In genomic region chr9:22170162-22170932, GRCh38 we compare ENCODE assay signal across 13 cellular contexts.
DNase-seq lines count a peak whose midpoint lies in the region; ATAC-seq, FAIRE-seq and TF ChIP-seq lines count a peak whose summit lies in the region.
"Had no signal": no experiment of that assay in that cellular context is flagged by ENCODE, and none has a peak within 500 bp of the region (broad histone marks: within the 10 kb centered on the region; RNA-seq: fewer than 3 reads in every experiment).

No MANE protein-coding gene starts in this region.

- no peak overlapping the region for H4K12ac ChIP-seq in trophoblast cell (ENCODE audit: low read depth, low read length)

- H2AK5ac ChIP-seq in trophoblast cell (ENCODE audit: low read length) = no peak overlapping the region

- H4K91ac ChIP-seq in trophoblast cell (ENCODE audit: low read depth, low read length) = no peak overlapping the region

- TF ChIP-seq CTCF in LNCaP clone FGC (IDR thresholded peaks at IDR 0.05; ENCODE audit: control insufficient read depth, extremely low read depth, insufficient read depth) = no peak

- no peak overlapping the region for H3K14ac ChIP-seq in trophoblast cell (ENCODE audit: low read length)

- H3K79me2 ChIP-seq in trophoblast cell (ENCODE audit: control insufficient read depth, insufficient read depth, low read length, poor library complexity) = no peaks in the 10 kb centered on the region

- H2BK12ac ChIP-seq in trophoblast cell (ENCODE audit: low read length) = no peak overlapping the region

- H3K18ac ChIP-seq in trophoblast cell (ENCODE audit: low read length) = no peak overlapping the region

- H2BK120ac ChIP-seq in trophoblast cell (ENCODE audit: insufficient read depth, low read length, poor library complexity) = no peak overlapping the region

- H4K8ac ChIP-seq in trophoblast cell (ENCODE audit: low read depth, low read length) = no peak overlapping the region

- ATAC-seq in GM18909 (IDR thresholded peaks at IDR 0.05; ENCODE audit: poor library complexity, unreplicated experiment) (peak; percentile 25), HG03457 (IDR thresholded peaks at IDR 0.05; ENCODE audit: unreplicated experiment) (no peak), GM21825 (IDR thresholded peaks at IDR 0.05; ENCODE audit: unreplicated experiment) (no peak), HG02571 (IDR thresholded peaks at IDR 0.05; ENCODE audit: unreplicated experiment) (no peak)
- ATAC-seq: naive thymus-derived CD8-positive, alpha-beta T cell had no signal

- no peak overlapping the region for H3K27ac ChIP-seq in trophoblast cell (ENCODE audit: low read depth, low read length)
- H3K27ac ChIP-seq: sigmoid colon had no signal

- H3K27me3 ChIP-seq in skeletal muscle satellite cell (ENCODE audit: control insufficient read depth, insufficient read depth, low read length) = no peaks in the 10 kb centered on the region
- H3K27me3 ChIP-seq in trophoblast cell (ENCODE audit: insufficient read depth, low read length) = no peaks in the 10 kb centered on the region
- H3K27me3 ChIP-seq: sigmoid colon had no signal

- H3K4me1 ChIP-seq in skeletal muscle satellite cell (ENCODE audit: control insufficient read depth, insufficient read depth, low read length) (peaks cover 40% of the 10 kb centered on the region), trophoblast cell (ENCODE audit: control insufficient read depth in 1 of 2, insufficient read depth in 2 of 2, low read length in 2 of 2) (no peaks in the 10 kb centered on the region)
- H3K4me1 ChIP-seq: sigmoid colon had no signal

- H3K9ac ChIP-seq in skeletal muscle satellite cell (ENCODE audit: low read depth, low read length) (peak overlapping the region; percentile 27), trophoblast cell (ENCODE audit: low read length) (no peak overlapping the region)

- H3K23ac ChIP-seq in trophoblast cell (ENCODE audit: low read length) = no peak overlapping the region

- FAIRE-seq in endometrium (lab: Jason Lieb, UNC) = peak; percentile 48

- no peak overlapping the region for H3K4me3 ChIP-seq in LNCaP clone FGC (ENCODE audit: low read depth, low read length)
- H3K4me3 ChIP-seq in skeletal muscle satellite cell (ENCODE audit: low read length) = no peak overlapping the region
- no peak overlapping the region for H3K4me3 ChIP-seq in trophoblast cell (ENCODE audit: low read depth, low read length)
- H3K4me3 ChIP-seq: sigmoid colon had no signal

- H3K79me1 ChIP-seq in trophoblast cell (ENCODE audit: low read length) = no peaks in the 10 kb centered on the region

- H2BK5ac ChIP-seq in trophoblast cell (ENCODE audit: low read depth, low read length, poor library complexity) = no peak overlapping the region

- H3K9me3 ChIP-seq in skeletal muscle satellite cell (replicated peaks; ENCODE audit: low read length) = no peaks in the 10 kb centered on the region
- no peaks in the 10 kb centered on the region for H3K9me3 ChIP-seq in trophoblast cell (ENCODE audit: insufficient read depth, low read depth, low read length)
- H3K9me3 ChIP-seq: sigmoid colon had no signal

- no peak overlapping the region for H2AFZ ChIP-seq in trophoblast cell (ENCODE audit: insufficient read depth, low read length, poor library complexity)

- peak overlapping the region; percentile 21 for H3K4me2 ChIP-seq in skeletal muscle satellite cell (ENCODE audit: low read length)
- H3K4me2 ChIP-seq in trophoblast cell (ENCODE audit: low read length) = no peak overlapping the region

- no peak overlapping the region for H3K4ac ChIP-seq in trophoblast cell (ENCODE audit: low read depth, low read length)

- WGBS in trophoblast cell (ENCODE audit: extremely low coverage, insufficient coverage, insufficient read length) = no CpG with 5 or more reads among the region's 2 CpGs

- H3K36me3 ChIP-seq in skeletal muscle satellite cell (ENCODE audit: insufficient read depth, low read length) = no peaks in the 10 kb centered on the region
- no peaks in the 10 kb centered on the region for H3K36me3 ChIP-seq in trophoblast cell (ENCODE audit: control insufficient read depth in 1 of 2, insufficient read depth in 2 of 2, low read length in 2 of 2)
- H3K36me3 ChIP-seq: sigmoid colon had no signal

- DNase-seq in LNCaP clone FGC (ENCODE audit: low read depth) (peak; percentile 48), trophoblast cell (no peak)
- DNase-seq: amniotic stem cell; H9; immature natural killer cell; naive thymus-derived CD8-positive, alpha-beta T cell; sigmoid colon had no signal
